Comparison of ENCODE assay signal across 1 cellular context in the genomic region with DNA sequence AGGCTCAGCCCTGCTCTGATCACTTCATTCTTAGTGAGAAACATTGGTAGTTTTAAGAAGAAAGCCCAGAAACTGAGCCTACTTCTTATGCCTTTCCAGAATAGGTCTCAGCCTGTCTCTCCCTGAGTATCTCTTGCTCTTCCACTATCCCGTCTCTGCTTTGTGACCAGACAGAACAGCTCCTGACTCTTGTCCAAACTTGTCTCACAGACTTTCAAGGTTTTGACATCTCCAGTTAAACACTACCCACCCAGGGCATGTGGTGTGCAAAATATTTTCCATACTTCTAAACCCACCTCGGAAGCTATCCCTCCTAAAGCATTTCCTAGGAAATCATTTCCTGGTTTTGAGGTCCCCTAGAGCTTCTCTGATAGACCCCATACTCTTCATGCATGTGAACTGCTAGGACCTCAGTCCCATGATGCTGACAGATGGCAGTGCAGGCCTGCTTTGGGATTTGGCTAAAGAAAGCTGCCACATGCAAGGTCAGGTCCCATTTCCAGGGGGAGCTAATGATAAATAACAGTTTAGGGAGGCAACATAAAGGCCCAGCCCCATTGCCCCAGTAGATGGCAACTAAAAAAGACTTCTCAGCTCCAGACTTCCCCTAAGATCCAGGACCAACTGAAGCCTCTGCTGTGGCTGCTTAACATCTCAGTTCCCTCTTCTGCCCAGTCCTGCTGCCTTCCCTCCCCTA.
TF ChIP-seq lines count a peak whose summit lies in the region.

No MANE protein-coding gene starts in this region.

TF ChIP-seq in WTC11, 78 proteins besides CTCF, POLR2A, EP300 and RAD21 (continued from another document):
- TF ChIP-seq, protein P1, sequence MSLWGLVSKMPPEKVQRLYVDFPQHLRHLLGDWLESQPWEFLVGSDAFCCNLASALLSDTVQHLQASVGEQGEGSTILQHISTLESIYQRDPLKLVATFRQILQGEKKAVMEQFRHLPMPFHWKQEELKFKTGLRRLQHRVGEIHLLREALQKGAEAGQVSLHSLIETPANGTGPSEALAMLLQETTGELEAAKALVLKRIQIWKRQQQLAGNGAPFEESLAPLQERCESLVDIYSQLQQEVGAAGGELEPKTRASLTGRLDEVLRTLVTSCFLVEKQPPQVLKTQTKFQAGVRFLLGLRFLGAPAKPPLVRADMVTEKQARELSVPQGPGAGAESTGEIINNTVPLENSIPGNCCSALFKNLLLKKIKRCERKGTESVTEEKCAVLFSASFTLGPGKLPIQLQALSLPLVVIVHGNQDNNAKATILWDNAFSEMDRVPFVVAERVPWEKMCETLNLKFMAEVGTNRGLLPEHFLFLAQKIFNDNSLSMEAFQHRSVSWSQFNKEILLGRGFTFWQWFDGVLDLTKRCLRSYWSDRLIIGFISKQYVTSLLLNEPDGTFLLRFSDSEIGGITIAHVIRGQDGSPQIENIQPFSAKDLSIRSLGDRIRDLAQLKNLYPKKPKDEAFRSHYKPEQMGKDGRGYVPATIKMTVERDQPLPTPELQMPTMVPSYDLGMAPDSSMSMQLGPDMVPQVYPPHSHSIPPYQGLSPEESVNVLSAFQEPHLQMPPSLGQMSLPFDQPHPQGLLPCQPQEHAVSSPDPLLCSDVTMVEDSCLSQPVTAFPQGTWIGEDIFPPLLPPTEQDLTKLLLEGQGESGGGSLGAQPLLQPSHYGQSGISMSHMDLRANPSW (CRISPR knock-in tag; conservative IDR thresholded peaks at IDR 0.05; ENCODE audit: low read depth) = no peak
- no peak for TF ChIP-seq NR1H2 (CRISPR knock-in tag; IDR thresholded peaks at IDR 0.05)
- TF ChIP-seq, protein P2, sequence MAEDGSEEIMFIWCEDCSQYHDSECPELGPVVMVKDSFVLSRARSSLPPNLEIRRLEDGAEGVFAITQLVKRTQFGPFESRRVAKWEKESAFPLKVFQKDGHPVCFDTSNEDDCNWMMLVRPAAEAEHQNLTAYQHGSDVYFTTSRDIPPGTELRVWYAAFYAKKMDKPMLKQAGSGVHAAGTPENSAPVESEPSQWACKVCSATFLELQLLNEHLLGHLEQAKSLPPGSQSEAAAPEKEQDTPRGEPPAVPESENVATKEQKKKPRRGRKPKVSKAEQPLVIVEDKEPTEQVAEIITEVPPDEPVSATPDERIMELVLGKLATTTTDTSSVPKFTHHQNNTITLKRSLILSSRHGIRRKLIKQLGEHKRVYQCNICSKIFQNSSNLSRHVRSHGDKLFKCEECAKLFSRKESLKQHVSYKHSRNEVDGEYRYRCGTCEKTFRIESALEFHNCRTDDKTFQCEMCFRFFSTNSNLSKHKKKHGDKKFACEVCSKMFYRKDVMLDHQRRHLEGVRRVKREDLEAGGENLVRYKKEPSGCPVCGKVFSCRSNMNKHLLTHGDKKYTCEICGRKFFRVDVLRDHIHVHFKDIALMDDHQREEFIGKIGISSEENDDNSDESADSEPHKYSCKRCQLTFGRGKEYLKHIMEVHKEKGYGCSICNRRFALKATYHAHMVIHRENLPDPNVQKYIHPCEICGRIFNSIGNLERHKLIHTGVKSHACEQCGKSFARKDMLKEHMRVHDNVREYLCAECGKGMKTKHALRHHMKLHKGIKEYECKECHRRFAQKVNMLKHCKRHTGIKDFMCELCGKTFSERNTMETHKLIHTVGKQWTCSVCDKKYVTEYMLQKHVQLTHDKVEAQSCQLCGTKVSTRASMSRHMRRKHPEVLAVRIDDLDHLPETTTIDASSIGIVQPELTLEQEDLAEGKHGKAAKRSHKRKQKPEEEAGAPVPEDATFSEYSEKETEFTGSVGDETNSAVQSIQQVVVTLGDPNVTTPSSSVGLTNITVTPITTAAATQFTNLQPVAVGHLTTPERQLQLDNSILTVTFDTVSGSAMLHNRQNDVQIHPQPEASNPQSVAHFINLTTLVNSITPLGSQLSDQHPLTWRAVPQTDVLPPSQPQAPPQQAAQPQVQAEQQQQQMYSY (CRISPR knock-in tag; IDR thresholded peaks at IDR 0.05) = no peak
- TF ChIP-seq TCF7 (CRISPR knock-in tag; IDR thresholded peaks at IDR 0.05; ENCODE audit: low read depth) = no peak
- TF ChIP-seq ZNF671 (CRISPR knock-in tag; IDR thresholded peaks at IDR 0.05) = no peak
- TF ChIP-seq NFATC4 (CRISPR knock-in tag; IDR thresholded peaks at IDR 0.05) = no peak
- TF ChIP-seq RORB (CRISPR knock-in tag; IDR thresholded peaks at IDR 0.05) = no peak
- TF ChIP-seq FOXP1 (CRISPR knock-in tag; IDR thresholded peaks at IDR 0.05; ENCODE audit: borderline replicate concordance) = no peak
- TF ChIP-seq ZNF317 (CRISPR knock-in tag; IDR thresholded peaks at IDR 0.05; ENCODE audit: borderline replicate concordance, low read depth) = no peak
- TF ChIP-seq, protein P3, sequence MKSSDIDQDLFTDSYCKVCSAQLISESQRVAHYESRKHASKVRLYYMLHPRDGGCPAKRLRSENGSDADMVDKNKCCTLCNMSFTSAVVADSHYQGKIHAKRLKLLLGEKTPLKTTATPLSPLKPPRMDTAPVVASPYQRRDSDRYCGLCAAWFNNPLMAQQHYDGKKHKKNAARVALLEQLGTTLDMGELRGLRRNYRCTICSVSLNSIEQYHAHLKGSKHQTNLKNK (CRISPR knock-in tag; IDR thresholded peaks at IDR 0.05) = no peak
- TF ChIP-seq TP53 (CRISPR knock-in tag; IDR thresholded peaks at IDR 0.05) = no peak
- TF ChIP-seq NR2C2 (CRISPR knock-in tag; IDR thresholded peaks at IDR 0.05) = no peak
